Comparison of ENCODE assay signal across 22 cellular contexts in genomic region chr22:47067911-47068654, GRCh38.
DNase-seq lines count a peak whose midpoint lies in the region; ATAC-seq and TF ChIP-seq lines count a peak whose summit lies in the region.
"Had no signal": no experiment of that assay in that cellular context is flagged by ENCODE, and none has a peak within 500 bp of the region (broad histone marks: within the 10 kb centered on the region; RNA-seq: fewer than 3 reads in every experiment).

No MANE protein-coding gene starts in this region.

- no peak overlapping the region for H3K56ac ChIP-seq in H9 (ENCODE audit: insufficient read length, low read depth, low read length)

- no peak overlapping the region for H3K18ac ChIP-seq in H9 (ENCODE audit: insufficient read length, low read depth, low read length)

- H2BK12ac ChIP-seq in H9 (ENCODE audit: insufficient read length, low read depth, low read length) = no peak overlapping the region

- H2AFZ ChIP-seq in H9 (ENCODE audit: low read length) (no peak overlapping the region), PC-3 (ENCODE audit: low read length) (no peak overlapping the region)

- in situ Hi-C loops in transverse colon (cut with MboI; ENCODE audit: low pct_ligation_motif_present in 1 of 4, low pct_unique_long_range_greater_than_20kb in 1 of 4, low sequenced_read_pairs in 3 of 4) = no loop called here

- no CpG with 5 or more reads among the region's 14 CpGs for WGBS in H9 (ENCODE audit: extremely low coverage, insufficient read length, low lambda C conversion rate)
- 94 to 95% methylated on average over 13 to 14 of the region's 14 CpGs for WGBS in endodermal cell (ENCODE audit: insufficient coverage in 1 of 2, insufficient read length in 1 of 2), 2 experiments
- 82 to 89% methylated on average over 8 to 9 of the region's 14 CpGs for WGBS in transverse colon (ENCODE audit: low coverage in 1 of 2), 2 donors

- H3K4ac ChIP-seq in H9 (ENCODE audit: low read depth, low read length) = no peak overlapping the region

- TF ChIP-seq EP300 in transverse colon (IDR thresholded peaks at IDR 0.05; ENCODE audit: low read depth) = no peak

- no peak overlapping the region for H3K27ac ChIP-seq in H9 (ENCODE audit: insufficient read length, low read depth, low read length)
- no peak overlapping the region for H3K27ac ChIP-seq in endodermal cell (ENCODE audit: low read depth, low read length)
- no peak overlapping the region for H3K27ac ChIP-seq in transverse colon
- H3K27ac ChIP-seq in PC-3 (ENCODE audit: low read length) = no peak overlapping the region
- H3K27ac ChIP-seq: gastrocnemius medialis, neutrophil, RWPE1, WERI-Rb-1 had no signal

- H3K4me3 ChIP-seq in endodermal cell (ENCODE audit: low read length) (no peak overlapping the region), transverse colon (no peak overlapping the region), PC-3 (ENCODE audit: low read length) (no peak overlapping the region)
- H3K4me3 ChIP-seq: gastrocnemius medialis, MG63 had no signal

- no peak overlapping the region for H2AK5ac ChIP-seq in H9 (ENCODE audit: insufficient read length, low read length)

- TF ChIP-seq CTCF in H9 (conservative IDR thresholded peaks at IDR 0.05) (no peak), endodermal cell (conservative IDR thresholded peaks at IDR 0.05) (no peak), transverse colon (IDR thresholded peaks at IDR 0.05) (no peak), PC-3 (conservative IDR thresholded peaks at IDR 0.05; ENCODE audit: low read depth, low read length) (no peak)

- H4K8ac ChIP-seq in H9 (replicated peaks; ENCODE audit: insufficient read length, low read depth, low read length) = no peak overlapping the region

- no peaks in the 10 kb centered on the region for H3K36me3 ChIP-seq in endodermal cell (ENCODE audit: control insufficient read depth, insufficient read depth, low read length)
- H3K36me3 ChIP-seq in transverse colon = no peaks in the 10 kb centered on the region
- no peaks in the 10 kb centered on the region for H3K36me3 ChIP-seq in PC-3 (ENCODE audit: low read depth, low read length)
- H3K36me3 ChIP-seq: gastrocnemius medialis, MG63, WERI-Rb-1 had no signal

- H3K4me1 ChIP-seq in H9 (ENCODE audit: insufficient read depth, low read length) (no peaks in the 10 kb centered on the region), endodermal cell (ENCODE audit: control insufficient read depth, insufficient read depth, low read length) (no peaks in the 10 kb centered on the region), transverse colon (no peaks in the 10 kb centered on the region), PC-3 (ENCODE audit: insufficient read depth, low read length) (no peaks in the 10 kb centered on the region)
- H3K4me1 ChIP-seq: gastrocnemius medialis had no signal

- H3K4me2 ChIP-seq in H9 (ENCODE audit: insufficient read depth, insufficient read length, low read length) (no peak overlapping the region), PC-3 (ENCODE audit: low read length) (no peak overlapping the region)
- H3K4me2 ChIP-seq: SK-N-SH had no signal

- H3K27me3 ChIP-seq in H9 (ENCODE audit: insufficient read depth, low read length) (no peaks in the 10 kb centered on the region), endodermal cell (ENCODE audit: control insufficient read depth, insufficient read depth, low read length, poor library complexity, severe bottlenecking) (no peaks in the 10 kb centered on the region), transverse colon (no peaks in the 10 kb centered on the region), PC-3 (ENCODE audit: low read length) (no peaks in the 10 kb centered on the region)
- H3K27me3 ChIP-seq: gastrocnemius medialis, MG63, neutrophil had no signal

- H3K36me3 Mint-ChIP-seq in H9 (ENCODE audit: insufficient read depth in 1 of 3, low read depth in 3 of 3) = no peaks in the 10 kb centered on the region
- peaks cover 27% of the 10 kb centered on the region for H3K36me3 Mint-ChIP-seq in endodermal cell (ENCODE audit: low read depth)

- H3K4me3 Mint-ChIP-seq in H9 = no peak overlapping the region
- H3K4me3 Mint-ChIP-seq in endodermal cell = no peak overlapping the region
- H3K4me3 Mint-ChIP-seq: central memory CD8-positive, alpha-beta T cell had no signal

- peak; percentile 49 for DNase-seq in cardiac septum (ENCODE audit: low spot score)
- no peak for DNase-seq in Right ventricle myocardium superior
- peak; percentile 18 for DNase-seq in H9
- DNase-seq in endodermal cell = peak; percentile 15
- peak; percentile 1 for DNase-seq in transverse colon
- DNase-seq in PC-3 = no peak
- DNase-seq in middle frontal gyrus (ENCODE audit: extremely low spot score, low spot score) = no peak
- DNase-seq: activated CD8-positive, alpha-beta memory T cell treated with anti-CD3 and anti-CD28 coated beads, Interleukin-2, amount 50 U/mL, for 4 hours; DMS79; gastrocnemius medialis; KBM-7; MG63; NCI-H2081; NCI-H226; NCI-H69; SK-N-SH; trophoblast cell; WERI-Rb-1 had no signal

- H3K9ac ChIP-seq in H9 (ENCODE audit: extremely low read depth, insufficient read length, low read length) (no peak overlapping the region), endodermal cell (ENCODE audit: extremely low read depth, low read length, poor library complexity, severe bottlenecking) (no peak overlapping the region), PC-3 (ENCODE audit: low read length) (no peak overlapping the region)
- H3K9ac ChIP-seq: SK-N-SH had no signal

- H2BK20ac ChIP-seq in H9 (ENCODE audit: low read depth, low read length, poor library complexity, severe bottlenecking) = no peak overlapping the region

- no peaks in the 10 kb centered on the region for H3K79me1 ChIP-seq in H9 (ENCODE audit: insufficient read depth, low read depth, low read length, poor library complexity, severe bottlenecking)

- H3K27me3 Mint-ChIP-seq in H9 (ENCODE audit: low read depth) = no peaks in the 10 kb centered on the region
- no peaks in the 10 kb centered on the region for H3K27me3 Mint-ChIP-seq in endodermal cell (ENCODE audit: insufficient read depth)
- H3K27me3 Mint-ChIP-seq: central memory CD8-positive, alpha-beta T cell had no signal

- H2BK15ac ChIP-seq in H9 (ENCODE audit: low read depth, low read length) = no peak overlapping the region

- no peak for TF ChIP-seq POLR2A in transverse colon (IDR thresholded peaks at IDR 0.05)

- H2BK5ac ChIP-seq in H9 (ENCODE audit: insufficient read length, low read length) = no peak overlapping the region

- no peak overlapping the region for H4K5ac ChIP-seq in H9 (ENCODE audit: insufficient read length, low read depth, low read length)

- intact Hi-C loops in cardiac septum (cut with DNase I) (no loop called here), Right ventricle myocardium superior (cut with DNase I) (no loop called here), transverse colon (cut with DNase I; ENCODE audit: low total_unique reads) (no loop called here), PC-3 (cut with micrococcal nuclease) (no loop called here)

- peak overlapping the region in 1 of 3 experiments; percentile 64; a peak in 1 of 7 replicates for H3K27ac Mint-ChIP-seq in H9
- H3K27ac Mint-ChIP-seq in endodermal cell = no peak overlapping the region
- H3K27ac Mint-ChIP-seq: activated T-helper 2 cell treated with anti-CD3 and anti-CD28 coated beads, Interferon-gamma antibody, Interleukin-2, Interleukin-4, amounts not matched to agents 10 μg/mL and 5 μg/mL and 100 μg/mL, durations not matched to agents 14 hours and 24 hours and 36 hours had no signal

- H4K20me1 ChIP-seq in H9 (ENCODE audit: control insufficient read depth, insufficient read depth, insufficient read length) (peaks cover 5% of the 10 kb centered on the region), PC-3 (ENCODE audit: low read length) (no peaks in the 10 kb centered on the region)

- H3K23ac ChIP-seq in H9 (ENCODE audit: insufficient read length, low read depth, low read length) = no peak overlapping the region

- peaks cover 5 to 19% of the 10 kb centered on the region in 2 experiments for H3K4me1 Mint-ChIP-seq in H9
- no peaks in the 10 kb centered on the region for H3K4me1 Mint-ChIP-seq in endodermal cell

- H3T11ph ChIP-seq in H9 (ENCODE audit: low read length) = no peak overlapping the region

- H3K9me3 ChIP-seq in H9 (ENCODE audit: control insufficient read depth, low read depth, low read length) (no peaks in the 10 kb centered on the region), endodermal cell (ENCODE audit: control insufficient read depth, low read length) (no peaks in the 10 kb centered on the region), transverse colon (no peaks in the 10 kb centered on the region), PC-3 (ENCODE audit: low read length) (no peaks in the 10 kb centered on the region)
- H3K9me3 ChIP-seq: gastrocnemius medialis, MG63, neutrophil, SK-N-SH had no signal

- H3K9me3 Mint-ChIP-seq in H9 (no peaks in the 10 kb centered on the region; a peak in 1 of 5 replicates), endodermal cell (no peaks in the 10 kb centered on the region)
- H3K9me3 Mint-ChIP-seq: activated T-helper 2 cell treated with anti-CD3 and anti-CD28 coated beads, Interferon-gamma antibody, Interleukin-2, Interleukin-4, amounts not matched to agents 10 μg/mL and 5 μg/mL and 100 μg/mL, durations not matched to agents 14 hours and 24 hours and 36 hours; central memory CD8-positive, alpha-beta T cell had no signal

- POLR2A ChIA-PET in PC-3 (lab: Charles Lee; ENCODE audit: unreplicated experiment) = no interaction called here

- H3F3A ChIP-seq in PC-3 (ENCODE audit: low read length, unreplicated experiment) = no peaks in the 10 kb centered on the region

- no peaks in the 10 kb centered on the region for H3K9me2 ChIP-seq in PC-3 (replicated peaks; ENCODE audit: low read length)
- H3K9me2 ChIP-seq: SK-N-SH had no signal

- no peak overlapping the region for H4K91ac ChIP-seq in H9 (ENCODE audit: insufficient read length, low read depth, low read length)

- ATAC-seq in Right ventricle myocardium superior (ENCODE audit: poor library complexity) (no peak), PC-3 (no peak)
- ATAC-seq: gastrocnemius medialis had no signal

- CTCF ChIA-PET in PC-3 (lab: Charles Lee) = no interaction called here

- no peak overlapping the region for H2BK120ac ChIP-seq in H9 (ENCODE audit: low read depth, low read length, poor library complexity, severe bottlenecking)

- BruUV-seq in PC-3 (replicated peaks; lab: Mats Ljungman, UMichigan) = no TSS peak

- no peaks in the 10 kb centered on the region for H3K23me2 ChIP-seq in H9 (ENCODE audit: insufficient read length, low read depth, low read length, poor library complexity, severe bottlenecking)

- H3K79me2 ChIP-seq in H9 (ENCODE audit: insufficient read depth, low read length) (no peaks in the 10 kb centered on the region), PC-3 (ENCODE audit: low read length) (no peaks in the 10 kb centered on the region)

- no peak overlapping the region for H3K14ac ChIP-seq in H9 (ENCODE audit: insufficient read depth, low read length)

Comparison
In these comparisons a context has a peak if more than half of its experiments do, and no peak if none do; other contexts are left out.
1. DNase-seq: peak in cardiac septum (single experiment), H9 (single experiment), endodermal cell (single experiment) and transverse colon (single experiment); none in Right ventricle myocardium superior (single experiment), PC-3 (single experiment) and middle frontal gyrus (single experiment).